Comparison of ENCODE assay signal across 8 cellular contexts in genomic region chr10:117543245-117543998, GRCh38. TPM values are rescaled to one million over a fixed set of nuclear protein-coding genes. Genes with fewer than 3 reads are reported as not detected.
DNase-seq lines count a peak whose midpoint lies in the region; ATAC-seq and TF ChIP-seq lines count a peak whose summit lies in the region.

No MANE protein-coding gene starts in this region.

- ATAC-seq in HG03039 (IDR thresholded peaks at IDR 0.05; ENCODE audit: unreplicated experiment) (no peak), GM18870 (IDR thresholded peaks at IDR 0.05; ENCODE audit: unreplicated experiment) (no peak)

- no peak for TF ChIP-seq EP300 in ovary (IDR thresholded peaks at IDR 0.05)

- H3K9me3 ChIP-seq in BLaER1 (peaks cover 26% of the 10 kb centered on the region), ovary (no peaks in the 10 kb centered on the region)

- DNase-seq in NCI-H526 (lab: John Stamatoyannopoulos, UW) (peak; percentile 17 to 79), epithelial cell of proximal tubule (ENCODE audit: low read depth) (no peak), ovary (peak; percentile 45 to 78 (median 69)), SW 1271 (lab: John Stamatoyannopoulos, UW) (no peak), NCI-H510A (lab: John Stamatoyannopoulos, UW) (no peak)

- H3K9ac ChIP-seq in BLaER1 = no peak overlapping the region

- H3K4me3 ChIP-seq in BLaER1 (peak overlapping the region; percentile 42; the same call in 1 of the 2 replicates), epithelial cell of proximal tubule (ENCODE audit: low read depth, low read length) (peak overlapping the region; percentile 95), ovary (peak overlapping the region; percentile 84)

- 1% methylated on average over 54 to 88 of the region's 88 CpGs for WGBS in ovary, 3 donors

- intact Hi-C loops in ovary (cut with DNase I) = loop anchor here in 1 of 4 donors (5.0 to 10.0 kb wide), 2 partner anchors 201 to 504 kb away; partner anchors contain the start of gene RAB11FIP2

- peaks cover 96% of the 10 kb centered on the region for H4K20me1 ChIP-seq in BLaER1

- TF ChIP-seq POLR2A in ovary (IDR thresholded peaks at IDR 0.05) = peak; percentile 8

- H3K27me3 ChIP-seq in BLaER1 (peaks cover 100% of the 10 kb centered on the region), ovary (no peaks in the 10 kb centered on the region)

- no peak overlapping the region for H3K27ac ChIP-seq in BLaER1
- peak overlapping the region; percentile 93 to 95 for H3K27ac ChIP-seq in ovary

- no peak overlapping the region for H3K4me2 ChIP-seq in BLaER1

- H3K36me3 ChIP-seq in BLaER1 (no peaks in the 10 kb centered on the region), ovary (no peaks in the 10 kb centered on the region)

- TF ChIP-seq CTCF in epithelial cell of proximal tubule (conservative IDR thresholded peaks at IDR 0.05; ENCODE audit: low read depth, low read length) = no peak
- peak; percentile 12 to 23 (median 15) for TF ChIP-seq CTCF in ovary (IDR thresholded peaks at IDR 0.05)

- peaks cover 15% of the 10 kb centered on the region for H3K4me1 ChIP-seq in BLaER1
- peaks cover 3% of the 10 kb centered on the region for H3K4me1 ChIP-seq in ovary (ENCODE audit: insufficient read depth)

RNA-seq across cellular contexts. Expression of gene EMX2, which starts 0.9 kb away (rescaled TPM):
- total RNA-seq in epithelial cell of proximal tubule (5.7 and 10.7 TPM in 2 replicates), ovary (10 to 100 TPM in 5 of 7 donors, 1 to 10 TPM in 2; 7.3 to 25.5 (median 12.2) TPM)
- 10 to 100 TPM; 14.4 to 62.1 TPM for polyA plus RNA-seq in ovary

Comparison
In these comparisons a context has a peak if more than half of its experiments do, and no peak if none do; other contexts are left out.
1. H3K4me3 ChIP-seq: peak in every context shown above with its lines; median percentile 95 in epithelial cell of proximal tubule; 84 in ovary; 42 in BLaER1.
2. DNase-seq: peak in NCI-H526 (2 of 2) and ovary (5 of 5); none in epithelial cell of proximal tubule (single experiment), SW 1271 (0 of 2) and NCI-H510A (single experiment).